9 cellular contexts compared by ENCODE assay signal in genomic region chr2:182522428-182522896, GRCh38.
A peak's percentile ranks its signal among the peaks of the same experiment; 100 is the strongest.
DNase-seq lines count a peak whose midpoint lies in the region; ATAC-seq and TF ChIP-seq lines count a peak whose summit lies in the region.
"Had no signal": no experiment of that assay in that cellular context is flagged by ENCODE, and none has a peak within 500 bp of the region (broad histone marks: within the 10 kb centered on the region; RNA-seq: fewer than 3 reads in every experiment).

No MANE protein-coding gene starts in this region.

- H3K36me3 Mint-ChIP-seq in activated naive CD8-positive, alpha-beta T cell treated with anti-CD3 and anti-CD28 coated beads for 36 hours, result no peaks in the 10 kb centered on the region

- H3K4me1 ChIP-seq in psoas muscle, result no peaks in the 10 kb centered on the region
- H3K4me1 ChIP-seq in prostate gland (replicated peaks), result no peaks in the 10 kb centered on the region

- H3K27me3 ChIP-seq in psoas muscle (ENCODE audit: insufficient read depth in 3 of 3, low read length in 2 of 3) (no peaks in the 10 kb centered on the region), prostate gland (replicated peaks; ENCODE audit: insufficient read depth) (no peaks in the 10 kb centered on the region)

- DNase-seq in GDM1 (lab: John Stamatoyannopoulos, UW) (peak; percentile 1), NCI-H446 (lab: John Stamatoyannopoulos, UW) (peak; percentile 84 to 90), epithelial cell of proximal tubule (ENCODE audit: low read depth) (peak; percentile 45), psoas muscle (no peak), lower leg skin (ENCODE audit: low spot score in 2 of 2) (no peak), prostate gland (ENCODE audit: low spot score) (no peak)
- DNase-seq in activated naive CD8-positive, alpha-beta T cell treated with anti-CD3 and anti-CD28 coated beads for 36 hours, result no peak
- DNase-seq: activated CD4-positive, alpha-beta T cell treated with anti-CD3 and anti-CD28 coated beads for 48 hours had no signal

- peak overlapping the region; percentile 5 for H3K4me3 ChIP-seq in epithelial cell of proximal tubule (ENCODE audit: low read depth, low read length)
- peak overlapping the region; percentile 12 for H3K4me3 ChIP-seq in psoas muscle
- no peak overlapping the region for H3K4me3 ChIP-seq in lower leg skin (ENCODE audit: low read depth, poor library complexity, severe bottlenecking)
- H3K4me3 ChIP-seq in prostate gland, result no peak overlapping the region

- 4 to 10% (median 4%) methylated on average over 6 of the region's 6 CpGs for WGBS in psoas muscle, 3 donors
- WGBS in lower leg skin, 2 donors, result 10 to 11% methylated on average over 6 of the region's 6 CpGs
- WGBS in prostate gland, result 4% methylated on average over 6 of the region's 6 CpGs

- intact Hi-C loops in psoas muscle (cut with DNase I) (no loop called here), lower leg skin (cut with DNase I; ENCODE audit: low total_unique reads) (no loop called here), prostate gland (cut with DNase I) (no loop called here)

- H3K9me3 Mint-ChIP-seq in activated naive CD8-positive, alpha-beta T cell treated with anti-CD3 and anti-CD28 coated beads for 36 hours, result no peaks in the 10 kb centered on the region

- no peak overlapping the region for H3K27ac ChIP-seq in psoas muscle
- H3K27ac ChIP-seq in prostate gland, result no peak overlapping the region

- no peak overlapping the region for H3K27ac Mint-ChIP-seq in activated naive CD8-positive, alpha-beta T cell treated with anti-CD3 and anti-CD28 coated beads for 36 hours

- ATAC-seq in psoas muscle (no peak), HG02885 (IDR thresholded peaks at IDR 0.05; ENCODE audit: poor library complexity, unreplicated experiment) (no peak)

- no peak overlapping the region for H3K4me3 Mint-ChIP-seq in activated naive CD8-positive, alpha-beta T cell treated with anti-CD3 and anti-CD28 coated beads for 36 hours

- H3K27me3 Mint-ChIP-seq in activated naive CD8-positive, alpha-beta T cell treated with anti-CD3 and anti-CD28 coated beads for 36 hours, result peaks cover 5% of the 10 kb centered on the region

- peaks cover 2% of the 10 kb centered on the region for H3K4me1 Mint-ChIP-seq in activated naive CD8-positive, alpha-beta T cell treated with anti-CD3 and anti-CD28 coated beads for 36 hours

- TF ChIP-seq POLR2A in lower leg skin (IDR thresholded peaks at IDR 0.05) (no peak), prostate gland (IDR thresholded peaks at IDR 0.05) (no peak)

- no peak for TF ChIP-seq CTCF in epithelial cell of proximal tubule (conservative IDR thresholded peaks at IDR 0.05; ENCODE audit: low read depth, low read length)
- TF ChIP-seq CTCF in psoas muscle (IDR thresholded peaks at IDR 0.05), result no peak
- TF ChIP-seq CTCF in lower leg skin (IDR thresholded peaks at IDR 0.05), result no peak
- TF ChIP-seq CTCF in prostate gland (IDR thresholded peaks at IDR 0.05), result no peak

- H3K9me3 ChIP-seq in psoas muscle (no peaks in the 10 kb centered on the region), prostate gland (no peaks in the 10 kb centered on the region)

- no peaks in the 10 kb centered on the region for H3K36me3 ChIP-seq in psoas muscle (ENCODE audit: insufficient read depth in 1 of 2, low read depth in 1 of 2)
- no peaks in the 10 kb centered on the region for H3K36me3 ChIP-seq in prostate gland

Comparison
In these comparisons a context has a peak if more than half of its experiments do, and no peak if none do; other contexts are left out.
1. DNase-seq: peak in GDM1 (single experiment), NCI-H446 (2 of 2) and epithelial cell of proximal tubule (single experiment); none in psoas muscle (0 of 2), lower leg skin (0 of 2), prostate gland (single experiment) and activated naive CD8-positive, alpha-beta T cell treated with anti-CD3 and anti-CD28 coated beads for 36 hours (single experiment).
2. H3K4me3 ChIP-seq: peak in epithelial cell of proximal tubule (single experiment) and psoas muscle (single experiment); none in lower leg skin (single experiment) and prostate gland (0 of 2).